8 cellular contexts compared by ENCODE assay signal in genomic region chr2:290090-290722, GRCh38. TPM values are rescaled to one million over a fixed set of nuclear protein-coding genes. Genes with fewer than 3 reads are reported as not detected.
DNase-seq lines count a peak whose midpoint lies in the region; ATAC-seq and TF ChIP-seq lines count a peak whose summit lies in the region.

No MANE protein-coding gene starts in this region.

- H3K36me3 ChIP-seq in CD8-positive, alpha-beta T cell (ENCODE audit: insufficient read depth, low read length): no peaks in the 10 kb centered on the region
- H3K36me3 ChIP-seq in IMR-90 (ENCODE audit: control insufficient read depth, insufficient read depth, low read length) (no peaks in the 10 kb centered on the region), WERI-Rb-1 (no peaks in the 10 kb centered on the region), kidney epithelial cell (ENCODE audit: control insufficient read depth, insufficient read depth, low read length) (no peaks in the 10 kb centered on the region), spleen (no peaks in the 10 kb centered on the region)

- TF ChIP-seq POLR2A in IMR-90 (IDR thresholded peaks at IDR 0.05; ENCODE audit: low read depth, low read length) (no peak), spleen (IDR thresholded peaks at IDR 0.05) (no peak)

- no peak overlapping the region for H4K8ac ChIP-seq in IMR-90 (ENCODE audit: low read depth in 2 of 2, low read length in 2 of 2)

- H2AK5ac ChIP-seq in IMR-90 (ENCODE audit: low read depth, low read length): no peak overlapping the region

- H2BK20ac ChIP-seq in IMR-90 (ENCODE audit: low read depth, low read length): no peak overlapping the region

- H2BK5ac ChIP-seq in IMR-90 (ENCODE audit: low read depth, low read length, poor library complexity, severe bottlenecking): no peak overlapping the region

- no peak overlapping the region for H3K27ac ChIP-seq in CD8-positive, alpha-beta T cell (ENCODE audit: low read depth, low read length)
- H3K27ac ChIP-seq in IMR-90 (ENCODE audit: insufficient read depth, low read length) (no peak overlapping the region), WERI-Rb-1 (no peak overlapping the region), spleen (peak overlapping the region in 6 of 8 donors; percentile 27 to 66 (median 42))

- H3K4ac ChIP-seq in IMR-90 (ENCODE audit: low read depth, low read length): no peak overlapping the region

- H2AK9ac ChIP-seq in IMR-90 (replicated peaks; ENCODE audit: low read depth, low read length, poor library complexity): no peak overlapping the region

- no peaks in the 10 kb centered on the region for H3K79me1 ChIP-seq in IMR-90 (ENCODE audit: low read depth in 1 of 2, low read length in 2 of 2)

- H3K4me2 ChIP-seq in IMR-90 (ENCODE audit: low read depth, low read length): peak overlapping the region; percentile 88

- dilution Hi-C loops in IMR-90 (cut with HindIII; ENCODE audit: low sequenced_read_pairs, unreplicated experiment): no loop called here

- no peak overlapping the region for H2BK15ac ChIP-seq in IMR-90 (ENCODE audit: low read depth, low read length)

- H3K23ac ChIP-seq in IMR-90 (ENCODE audit: low read depth, low read length): no peak overlapping the region

- peak in 6 of 7 experiments; percentile 30 to 73 (median 54) for DNase-seq in CD8-positive, alpha-beta T cell
- DNase-seq in IMR-90 (peak; percentile 78), WERI-Rb-1 (peak; percentile 88), dedifferentiated amniotic fluid mesenchymal stem cell (ENCODE audit: extremely low spot score) (peak; percentile 59), kidney epithelial cell (ENCODE audit: low read depth) (peak; percentile 25), spleen (peak; percentile 86), NAMALWA (ENCODE audit: low spot score) (no peak)

- POLR2A ChIA-PET in CD8-positive, alpha-beta T cell (lab: Charles Lee): interaction anchor here (1.1 kb wide), 1 partner anchor 114 kb away, joined by 3 read pairs; no protein-coding TSS in a partner anchor
- POLR2A ChIA-PET in IMR-90 (lab: Charles Lee; ENCODE audit: unreplicated experiment): no interaction called here

- H3K9ac ChIP-seq in IMR-90 (ENCODE audit: low read depth, low read length): no peak overlapping the region

- no TSS peak for BruUV-seq in IMR-90 (replicated peaks; lab: Mats Ljungman, UMichigan)

- H3K18ac ChIP-seq in IMR-90 (ENCODE audit: low read depth, low read length): no peak overlapping the region

- no peak overlapping the region for H4K91ac ChIP-seq in IMR-90 (ENCODE audit: insufficient read depth, low read depth, low read length)

- H3K9me1 ChIP-seq in IMR-90 (ENCODE audit: insufficient read depth, low read length): no peaks in the 10 kb centered on the region

- no peak overlapping the region for H3K27ac Mint-ChIP-seq in CD8-positive, alpha-beta T cell

- intact Hi-C loops in CD8-positive, alpha-beta T cell (cut with DNase I, micrococcal nuclease): loop anchor here in 1 of 2 experiments (1.0 kb wide), 2 partner anchors 44 to 118 kb away; no protein-coding TSS in a partner anchor
- intact Hi-C loops in IMR-90 (cut with micrococcal nuclease) (loop anchor here (1.0 to 5.0 kb wide), 4 partner anchors 26 to 1257 kb away; partner anchors contain the start of genes ACP1 and SH3YL1), spleen (cut with DNase I; ENCODE audit: low total_unique reads) (loop anchor here (5.0 kb wide), 1 partner anchor 118 kb away; no protein-coding TSS in a partner anchor)

- H3K9me3 ChIP-seq in CD8-positive, alpha-beta T cell (ENCODE audit: low read length): no peaks in the 10 kb centered on the region
- no peaks in the 10 kb centered on the region for H3K9me3 ChIP-seq in IMR-90 (ENCODE audit: control insufficient read depth, insufficient read depth, low read length)
- H3K9me3 ChIP-seq in WERI-Rb-1 (ENCODE audit: severe bottlenecking): no peaks in the 10 kb centered on the region
- no peaks in the 10 kb centered on the region for H3K9me3 ChIP-seq in spleen

- no peak overlapping the region for H2BK120ac ChIP-seq in IMR-90 (ENCODE audit: low read depth, low read length)

- H3K27me3 Mint-ChIP-seq in CD8-positive, alpha-beta T cell (ENCODE audit: low read depth): peaks cover 12% of the 10 kb centered on the region

- H3K14ac ChIP-seq in IMR-90 (replicated peaks; ENCODE audit: low read depth, low read length): no peak overlapping the region

- no peaks in the 10 kb centered on the region for H3K9me3 Mint-ChIP-seq in CD8-positive, alpha-beta T cell

- peak; percentile 59 for ATAC-seq in CD8-positive, alpha-beta T cell
- ATAC-seq in IMR-90 (ENCODE audit: low read depth) (peak; percentile 83), GM19035 (IDR thresholded peaks at IDR 0.05; ENCODE audit: unreplicated experiment) (no peak)

- H3K4me3 Mint-ChIP-seq in CD8-positive, alpha-beta T cell: peak overlapping the region; percentile 76

- H3K4me1 Mint-ChIP-seq in CD8-positive, alpha-beta T cell (ENCODE audit: low read depth): peaks cover 10% of the 10 kb centered on the region

- WGBS in IMR-90 (ENCODE audit: extremely low coverage in 2 of 2, insufficient read length in 1 of 2), 2 experiments: no CpG with 5 or more reads among the region's 15 CpGs
- WGBS in spleen, 5 donors: 8 to 12% (median 9%) methylated on average over 15 of the region's 15 CpGs

- H4K20me1 ChIP-seq in IMR-90 (ENCODE audit: insufficient read depth, low read length): no peaks in the 10 kb centered on the region

- in situ Hi-C loops in IMR-90 (cut with MboI; ENCODE audit: low sequenced_read_pairs): no loop called here

- H3K27me3 ChIP-seq in CD8-positive, alpha-beta T cell (ENCODE audit: insufficient read depth, low read length): peaks cover 15% of the 10 kb centered on the region
- H3K27me3 ChIP-seq in IMR-90 (ENCODE audit: control insufficient read depth, insufficient read depth, low read length) (peaks cover 24% of the 10 kb centered on the region), WERI-Rb-1 (ENCODE audit: insufficient read depth, low read depth, severe bottlenecking) (peaks cover 61% of the 10 kb centered on the region), kidney epithelial cell (ENCODE audit: control insufficient read depth, insufficient read depth, low read length) (peaks cover 20% of the 10 kb centered on the region), spleen (replicated peaks in 1 of 7) (peaks cover 0 to 62% (median 36%) of the 10 kb centered on the region in 7 donors)

- H3K4me3 ChIP-seq in CD8-positive, alpha-beta T cell (ENCODE audit: low read depth, low read length): peak overlapping the region; percentile 64
- H3K4me3 ChIP-seq in IMR-90 (ENCODE audit: insufficient read depth, low read depth, low read length) (peak overlapping the region; percentile 50), WERI-Rb-1 (ENCODE audit: low read depth, low read length) (peak overlapping the region; percentile 58), kidney epithelial cell (ENCODE audit: low read depth, low read length) (peak overlapping the region; percentile 35), spleen (peak overlapping the region; percentile 33 to 70 (median 48))

- TF ChIP-seq RAD21 in IMR-90 (IDR thresholded peaks at IDR 0.05; ENCODE audit: low read length): peak; percentile 89

- CTCF ChIA-PET in CD8-positive, alpha-beta T cell (lab: Charles Lee): interaction anchor here (0.6 to 2.3 kb wide), 26 partner anchors 8 to 348 kb away, joined by 3 to 10 read pairs (median 5); no protein-coding TSS in a partner anchor
- CTCF ChIA-PET in IMR-90 (lab: Yijun Ruan, JAX): interaction anchor here (0.6 to 2.4 kb wide), 9 partner anchors 23 to 273 kb away, joined by 3 to 9 read pairs (median 3); no protein-coding TSS in a partner anchor

- no peak overlapping the region for H3K56ac ChIP-seq in IMR-90 (ENCODE audit: extremely low read depth, insufficient read depth, low read length)

- peak; percentile 47 for TF ChIP-seq CTCF in CD8-positive, alpha-beta T cell (IDR thresholded peaks at IDR 0.05)
- TF ChIP-seq CTCF in IMR-90 (conservative IDR thresholded peaks at IDR 0.05; ENCODE audit: low read depth, low read length) (peak; percentile 91), WERI-Rb-1 (IDR thresholded peaks at IDR 0.05; ENCODE audit: low read depth, low read length) (peak; percentile 89), kidney epithelial cell (IDR thresholded peaks at IDR 0.05; ENCODE audit: insufficient read depth, low read length, poor library complexity, severe bottlenecking) (peak; percentile 86), spleen (IDR thresholded peaks at IDR 0.05 in 8 of 11, conservative IDR thresholded peaks at IDR 0.05 in 3 of 11) (peak; percentile 24 to 82 (median 70))

- peaks cover 14% of the 10 kb centered on the region for H3K4me1 ChIP-seq in CD8-positive, alpha-beta T cell (ENCODE audit: insufficient read depth, low read length)
- H3K4me1 ChIP-seq in IMR-90 (ENCODE audit: control insufficient read depth, insufficient read depth, low read length) (peaks cover 7% of the 10 kb centered on the region), spleen (peaks cover 13 to 43% (median 33%) of the 10 kb centered on the region in 6 donors)

- peak overlapping the region; percentile 89 for H2AFZ ChIP-seq in IMR-90 (replicated peaks; ENCODE audit: low read length, poor library complexity)

- no peak overlapping the region for H4K5ac ChIP-seq in IMR-90 (ENCODE audit: low read depth, low read length)

- H3K36me3 Mint-ChIP-seq in CD8-positive, alpha-beta T cell: no peaks in the 10 kb centered on the region

RNA-seq across cellular contexts. Expression of gene ALKAL2, which starts 2.3 kb away (rescaled TPM):
- under 1 TPM in 1 of 2 experiments, not detected in 1; 0.22 TPM for total RNA-seq in CD8-positive, alpha-beta T cell
- total RNA-seq in IMR-90 (2012; rRNA removed) (not detected in 2 replicates), kidney epithelial cell (2.5 and 2.8 TPM in 2 replicates), spleen (10 to 100 TPM in 3 of 7 donors, 1 to 10 TPM in 4; 3.3 to 22.9 (median 8.3) TPM)
- polyA plus RNA-seq in IMR-90 (2012; rRNA removed) (not detected in 2 replicates), spleen (1 to 10 TPM; 2.1 to 5.0 (median 4.2) TPM)
- 0.51 TPM in 1 of 2 replicates, not detected in the other for polyA plus RNA-seq in IMR-90 (2012; cell fraction: cytosol; rRNA removed)
- 0.21 TPM in 1 of 2 replicates, not detected in the other for polyA plus RNA-seq in IMR-90 (2012; cell fraction: nucleus; rRNA removed; ENCODE audit: low replicate concordance)

RNA-seq across cellular contexts. Expression of gene ACP1, which starts 25.5 kb away (rescaled TPM):
- 100 to 1,000 TPM in 1 of 2 experiments, 10 to 100 TPM in 1; 94.1 to 103 TPM for total RNA-seq in CD8-positive, alpha-beta T cell
- total RNA-seq in IMR-90 (2012; rRNA removed): 85.7 and 123 TPM in 2 replicates
- 89.6 and 104 TPM in 2 replicates for polyA plus RNA-seq in IMR-90 (2012; rRNA removed)
- 27.0 and 53.3 TPM in 2 replicates for polyA plus RNA-seq in IMR-90 (2012; cell fraction: cytosol; rRNA removed)
- 18.7 and 88.2 TPM in 2 replicates for polyA plus RNA-seq in IMR-90 (2012; cell fraction: nucleus; rRNA removed; ENCODE audit: low replicate concordance)
- 112 and 120 TPM in 2 replicates for total RNA-seq in kidney epithelial cell
- 100 to 1,000 TPM in 1 of 7 donors, 10 to 100 TPM in 6; 63.7 to 103 (median 72.7) TPM for total RNA-seq in spleen
- 10 to 100 TPM; 58.1 to 83.2 (median 73.0) TPM for polyA plus RNA-seq in spleen

RNA-seq across cellular contexts. Expression of gene SH3YL1, which starts 26.4 kb away (rescaled TPM):
- 10 to 100 TPM; 60.6 to 61.6 TPM for total RNA-seq in CD8-positive, alpha-beta T cell
- total RNA-seq in IMR-90 (2012; rRNA removed) (18.1 and 25.3 TPM in 2 replicates), kidney epithelial cell (41.4 and 50.2 TPM in 2 replicates), spleen (10 to 100 TPM; 31.0 to 72.8 (median 39.5) TPM)
- polyA plus RNA-seq in IMR-90 (2012; rRNA removed) (15.5 and 21.2 TPM in 2 replicates), spleen (10 to 100 TPM; 30.6 to 37.6 (median 33.3) TPM)
- polyA plus RNA-seq in IMR-90 (2012; cell fraction: cytosol; rRNA removed): 4.0 and 11.3 TPM in 2 replicates
- 24.3 and 117 TPM in 2 replicates for polyA plus RNA-seq in IMR-90 (2012; cell fraction: nucleus; rRNA removed; ENCODE audit: low replicate concordance)

Comparison
In these comparisons a context has a peak if more than half of its experiments do, and no peak if none do; other contexts are left out.
1. H3K27ac ChIP-seq: peak in spleen (6 of 8); none in CD8-positive, alpha-beta T cell (single experiment), IMR-90 (single experiment) and WERI-Rb-1 (single experiment).
2. Peak in every context shown above with its lines, with median percentiles within 50 percentile points of each other: H3K4me3 ChIP-seq and CTCF ChIP-seq.